8 cellular contexts compared by ENCODE assay signal in genomic region chr12:46209914-46210834, GRCh38. TPM values are rescaled to one million over a fixed set of nuclear protein-coding genes. Genes with fewer than 3 reads are reported as not detected.
A peak's percentile ranks its signal among the peaks of the same experiment; 100 is the strongest.
DNase-seq lines count a peak whose midpoint lies in the region; ATAC-seq and TF ChIP-seq lines count a peak whose summit lies in the region.

No MANE protein-coding gene starts in this region.

- no peaks in the 10 kb centered on the region for H3K27me3 ChIP-seq in BE2C

- H3K4me3 Mint-ChIP-seq in glutamatergic neuron (ENCODE audit: unreplicated experiment): no peak overlapping the region

- no peaks in the 10 kb centered on the region for H3K9me3 ChIP-seq in BE2C

- H3K36me3 Mint-ChIP-seq in glutamatergic neuron (ENCODE audit: unreplicated experiment): peaks cover 7% of the 10 kb centered on the region

- peak; percentile 76 for ATAC-seq in HG02678 (IDR thresholded peaks at IDR 0.05; ENCODE audit: unreplicated experiment)

- H3K27ac Mint-ChIP-seq in glutamatergic neuron (ENCODE audit: unreplicated experiment): peak overlapping the region; percentile 3

- no peak for TF ChIP-seq CTCF in glutamatergic neuron (IDR thresholded peaks at IDR 0.05; ENCODE audit: partially characterized antibody, unreplicated experiment)
- no peak for TF ChIP-seq CTCF in BE2C (IDR thresholded peaks at IDR 0.05; ENCODE audit: low read depth, low read length)

- H3K4me1 Mint-ChIP-seq in glutamatergic neuron (ENCODE audit: low read depth, unreplicated experiment): peaks cover 17% of the 10 kb centered on the region

- no peak overlapping the region for H3K4me3 ChIP-seq in BE2C (ENCODE audit: low read depth, low read length)

- peak; percentile 82 for DNase-seq in Daoy (ENCODE audit: low read depth)
- peak; percentile 80 for DNase-seq in NCI-H2081 treated with DMSO at 0.1 percent for 48 hours (lab: John Stamatoyannopoulos, UW)
- DNase-seq in activated CD8-positive, alpha-beta memory T cell treated with anti-CD3 and anti-CD28 coated beads for 4 hours (ENCODE audit: low read depth in 2 of 2): peak; percentile 39 to 62
- DNase-seq in glutamatergic neuron: no peak
- DNase-seq in stimulated activated CD4-positive, alpha-beta T cell treated with anti-CD3 and anti-CD28 coated beads, Interleukin-12 subunit alpha, Interleukin-12 subunit beta, amount 100 ng/mL, for 48 hours (ENCODE audit: low read depth in 2 of 3, low spot score in 1 of 3): peak in 2 of 3 donors; percentile 55 to 66
- no peak for DNase-seq in pons (ENCODE audit: low spot score)
- no peak for DNase-seq in BE2C

- H3K4me1 ChIP-seq in BE2C: peaks cover 4% of the 10 kb centered on the region; the same call in 1 of the 2 replicates

- H3K36me3 ChIP-seq in BE2C: peaks cover 47% of the 10 kb centered on the region

- peaks cover 2% of the 10 kb centered on the region for H3K9me3 Mint-ChIP-seq in glutamatergic neuron (ENCODE audit: unreplicated experiment)

- no peaks in the 10 kb centered on the region for H3K27me3 Mint-ChIP-seq in glutamatergic neuron (ENCODE audit: unreplicated experiment)

RNA-seq across cellular contexts. Expression of gene SLC38A1, which starts 58.7 kb away (rescaled TPM):
- total RNA-seq in Daoy (2014; rRNA removed; shearing (Covaris generic)): 65.2 and 75.1 TPM in 2 replicates
- total RNA-seq in glutamatergic neuron (ENCODE audit: unreplicated experiment): 232 TPM
- 103 TPM for polyA plus RNA-seq in BE2C (2012; ENCODE audit: insufficient read depth, insufficient read length, low read depth)

Comparison
In these comparisons a context has a peak if more than half of its experiments do, and no peak if none do; other contexts are left out.
1. DNase-seq: peak in Daoy (single experiment), NCI-H2081 treated with DMSO at 0.1 percent for 48 hours (single experiment), activated CD8-positive, alpha-beta memory T cell treated with anti-CD3 and anti-CD28 coated beads for 4 hours (2 of 2) and stimulated activated CD4-positive, alpha-beta T cell treated with anti-CD3 and anti-CD28 coated beads, Interleukin-12 subunit alpha, Interleukin-12 subunit beta, amount 100 ng/mL, for 48 hours (2 of 3); none in glutamatergic neuron (single experiment), pons (single experiment) and BE2C (single experiment).